32 cellular contexts compared by ENCODE assay signal in genomic region chr2:241996100-241996499, GRCh38.
"Had no signal": no experiment of that assay in that cellular context is flagged by ENCODE, and none has a peak within 500 bp of the region (broad histone marks: within the 10 kb centered on the region; RNA-seq: fewer than 3 reads in every experiment).

No MANE protein-coding gene starts in this region.

- H3K4me1 ChIP-seq: ascending aorta, breast epithelium, esophagus squamous epithelium, gastroesophageal sphincter had no signal

- H3K27ac ChIP-seq: ascending aorta, breast epithelium, cardiac muscle cell, epithelial cell of prostate, esophagus squamous epithelium, gastroesophageal sphincter, WERI-Rb-1 had no signal

- H3K9me3 ChIP-seq: ascending aorta, breast epithelium, esophagus squamous epithelium, gastroesophageal sphincter had no signal

- DNase-seq: activated B cell treated with CpG ODN at 0.5 μM for 24 hours; activated CD4-positive, alpha-beta T cell treated with anti-CD3 and anti-CD28 coated beads for 48 hours; activated CD4-positive, alpha-beta T cell treated with anti-CD3 and anti-CD28 coated beads, Interleukin-2, amount 50 U/mL, for 1 hour; activated CD4-positive, alpha-beta T cell treated with anti-CD3 and anti-CD28 coated beads, Interleukin-2, amount 50 U/mL, for 48 hours; activated CD8-positive, alpha-beta memory T cell treated with anti-CD3 and anti-CD28 coated beads for 24 hours; activated CD8-positive, alpha-beta memory T cell treated with anti-CD3 and anti-CD28 coated beads, Interleukin-2, amount 50 U/mL, for 4 hours; activated CD8-positive, alpha-beta T cell treated with anti-CD3 and anti-CD28 coated beads for 36 hours; activated gamma-delta T cell; activated naive CD4-positive, alpha-beta T cell; activated naive CD4-positive, alpha-beta T cell treated with anti-CD3 and anti-CD28 coated beads, Interleukin-2, amount 10 ng/mL, durations not matched to agents 7 days and 5 days; activated naive CD8-positive, alpha-beta T cell treated with anti-CD3 and anti-CD28 coated beads, Interleukin-2, amount 10 ng/mL, durations not matched to agents 7 days and 5 days; activated T-cell treated with anti-CD3 and anti-CD28 coated beads for 4 hours; activated T-cell treated with anti-CD3 and anti-CD28 coated beads, Interleukin-2, amount 50 U/mL, for 24 hours; activated T-cell treated with anti-CD3 and anti-CD28 coated beads, Interleukin-2, amount 50 U/mL, for 72 hours; cortex of kidney; dermis blood vessel endothelial cell; effector CD8-positive, alpha-beta T cell; esophagus squamous epithelium; foreskin melanocyte; T-helper 1 cell; T-helper 17 cell; T1000 had no signal

- ATAC-seq: activated CD4-positive, CD25-positive, alpha-beta regulatory T cell treated with anti-CD3 and anti-CD28 coated beads, Interleukin-2, amount 50 U/mL, for 24 hours; activated CD8-positive, alpha-beta T cell treated with anti-CD3 and anti-CD28 coated beads for 36 hours; activated naive CD4-positive, alpha-beta T cell treated with anti-CD3 and anti-CD28 coated beads, Interleukin-2, amount 50 U/mL, for 72 hours; activated T-cell treated with anti-CD3 and anti-CD28 coated beads, Interleukin-2, amount 50 U/mL, for 72 hours; gastroesophageal sphincter; T-helper 17 cell had no signal

- H3K4me3 ChIP-seq: ascending aorta, breast epithelium, cardiac muscle cell, esophagus squamous epithelium, gastroesophageal sphincter had no signal

- FAIRE-seq: endometrium, endothelial cell of umbilical vein had no signal

- H3K27me3 ChIP-seq: ascending aorta, breast epithelium, cardiac muscle cell, esophagus squamous epithelium had no signal

- H3K36me3 ChIP-seq: ascending aorta, breast epithelium, cardiac muscle cell, esophagus squamous epithelium, gastroesophageal sphincter, WERI-Rb-1 had no signal
